ENCODE assay signal across 10 cellular contexts in genomic region chr10:20622522-20623270, GRCh38.
DNase-seq lines count a peak whose midpoint lies in the region; ATAC-seq and TF ChIP-seq lines count a peak whose summit lies in the region.
"Had no signal": no experiment of that assay in that cellular context is flagged by ENCODE, and none has a peak within 500 bp of the region (broad histone marks: within the 10 kb centered on the region; RNA-seq: fewer than 3 reads in every experiment).

No MANE protein-coding gene starts in this region.

- peak overlapping the region; percentile 41 for H3K4me2 ChIP-seq in smooth muscle cell

- intact Hi-C loops in transverse colon (cut with DNase I; ENCODE audit: low total_unique reads) = no loop called here

- 49% methylated on average over 6 of the region's 6 CpGs for WGBS in smooth muscle cell (ENCODE audit: low lambda C conversion rate)
- 20 to 26% methylated on average over 5 to 6 of the region's 6 CpGs for WGBS in transverse colon (ENCODE audit: low coverage in 1 of 2), 2 donors

- no peaks in the 10 kb centered on the region for H4K20me1 ChIP-seq in smooth muscle cell (ENCODE audit: low read depth)

- DNase-seq in NCI-H774 (lab: John Stamatoyannopoulos, UW) = peak; percentile 34
- peak; percentile 9 for DNase-seq in fibroblast of villous mesenchyme (ENCODE audit: low read depth)
- no peak for DNase-seq in smooth muscle cell (lab: John Stamatoyannopoulos, UW; ENCODE audit: unreplicated experiment)
- no peak for DNase-seq in transverse colon
- no peak for DNase-seq in GM13976 (ENCODE audit: low spot score)
- DNase-seq: caudate nucleus, hippocampal formation, NCI-H2107 had no signal

- H3K79me2 ChIP-seq in smooth muscle cell (ENCODE audit: low read depth) = no peaks in the 10 kb centered on the region

- no peak for ATAC-seq in esophagus mucosa

- in situ Hi-C loops in transverse colon (cut with MboI; ENCODE audit: low pct_ligation_motif_present in 1 of 4, low pct_unique_long_range_greater_than_20kb in 1 of 4, low sequenced_read_pairs in 3 of 4) (no loop called here), GM13976 (cut with MboI; ENCODE audit: low sequenced_read_pairs, unreplicated experiment) (no loop called here)

- H3K27me3 ChIP-seq in smooth muscle cell (ENCODE audit: low read depth) (no peaks in the 10 kb centered on the region), transverse colon (no peaks in the 10 kb centered on the region)

- TF ChIP-seq CTCF in HEK293 (tag by site-specific recombination; IDR thresholded peaks at IDR 0.05) (no peak), fibroblast of villous mesenchyme (IDR thresholded peaks at IDR 0.05; ENCODE audit: insufficient read depth, low read depth, low read length) (no peak), smooth muscle cell (IDR thresholded peaks at IDR 0.05; ENCODE audit: borderline replicate concordance, insufficient read depth, poor library complexity, severe bottlenecking) (no peak), transverse colon (IDR thresholded peaks at IDR 0.05) (no peak), GM13976 (IDR thresholded peaks at IDR 0.05; ENCODE audit: borderline replicate concordance, control extremely low read depth, extremely low read depth, insufficient read depth, missing control alignments) (no peak)

- POLR2A ChIA-PET in HEK293 (lab: Yijun Ruan, JAX) = no interaction called here

- peak overlapping the region; percentile 38 for H2AFZ ChIP-seq in smooth muscle cell (ENCODE audit: low read depth)

- H3K4me1 ChIP-seq in HEK293 (ENCODE audit: control insufficient read depth, insufficient read depth, low read length) (peaks cover 10% of the 10 kb centered on the region), smooth muscle cell (ENCODE audit: low read depth) (peaks cover 3% of the 10 kb centered on the region), transverse colon (peaks cover 0 to 33% (median 4%) of the 10 kb centered on the region in 4 donors)

- H3K9ac ChIP-seq in smooth muscle cell (ENCODE audit: low read depth) = no peak overlapping the region

- H3K36me3 ChIP-seq in HEK293 (ENCODE audit: control insufficient read depth in 2 of 2, insufficient read depth in 1 of 2, low read length in 2 of 2) (no peaks in the 10 kb centered on the region), smooth muscle cell (ENCODE audit: low read depth) (no peaks in the 10 kb centered on the region), transverse colon (no peaks in the 10 kb centered on the region)

- CTCF ChIA-PET in HEK293 (lab: Yijun Ruan, JAX) = interaction anchor here (0.6 kb wide), 1 partner anchor 647 kb away, joined by 3 read pairs; no protein-coding TSS in a partner anchor

- no peaks in the 10 kb centered on the region for H3K9me3 ChIP-seq in HEK293 (ENCODE audit: control insufficient read depth, insufficient read depth, low read depth, low read length)
- H3K9me3 ChIP-seq in smooth muscle cell (replicated peaks; ENCODE audit: low read depth) = no peaks in the 10 kb centered on the region
- no peaks in the 10 kb centered on the region for H3K9me3 ChIP-seq in transverse colon

- TF ChIP-seq EP300 in transverse colon (IDR thresholded peaks at IDR 0.05; ENCODE audit: low read depth) = no peak

- no peaks in the 10 kb centered on the region for H3F3A ChIP-seq in smooth muscle cell (ENCODE audit: low read depth)

- H3K4me3 ChIP-seq in HEK293 (ENCODE audit: low read depth, low read length) (no peak overlapping the region), fibroblast of villous mesenchyme (ENCODE audit: low read depth, low read length) (no peak overlapping the region), smooth muscle cell (no peak overlapping the region), transverse colon (no peak overlapping the region)

- TF ChIP-seq POLR2A in transverse colon (IDR thresholded peaks at IDR 0.05) = no peak

- H3K27ac ChIP-seq in HEK293 (ENCODE audit: extremely low read depth, low read depth, low read length) (peak overlapping the region; percentile 49), smooth muscle cell (ENCODE audit: low read depth) (peak overlapping the region; percentile 62), transverse colon (peak overlapping the region in 2 of 4 donors; percentile 23 to 32)

TF ChIP-seq in HEK293, 187 proteins besides CTCF, POLR2A, EP300 and RAD21:
- TF ChIP-seq TCF7L2 (IDR thresholded peaks at IDR 0.05; ENCODE audit: borderline replicate concordance, low read depth, low read length) (0 out of 2 replicates have a peak, but pooled peaks have one; percentile 12), HOXD13 (CRISPR knock-in tag; IDR thresholded peaks at IDR 0.05; ENCODE audit: borderline replicate concordance) (no peak), HOXA7 (CRISPR knock-in tag; IDR thresholded peaks at IDR 0.05; ENCODE audit: borderline replicate concordance) (no peak)

Comparison
In these comparisons a context has a peak if more than half of its experiments do, and no peak if none do; other contexts are left out.
1. DNase-seq: peak in NCI-H774 (single experiment) and fibroblast of villous mesenchyme (single experiment); none in smooth muscle cell (single experiment), transverse colon (single experiment) and GM13976 (single experiment).